8 cellular contexts compared by ENCODE assay signal in genomic region chr17:19131108-19131507, GRCh38. TPM values are rescaled to one million over a fixed set of nuclear protein-coding genes. Genes with fewer than 3 reads are reported as not detected.
"Had no signal": no experiment of that assay in that cellular context is flagged by ENCODE, and none has a peak within 500 bp of the region (broad histone marks: within the 10 kb centered on the region; RNA-seq: fewer than 3 reads in every experiment).

No MANE protein-coding gene starts in this region.

RNA-seq across cellular contexts. Expression of gene GRAPL, which starts 3.7 kb away (rescaled TPM):
- total RNA-seq: chondrocyte, epithelial cell of proximal tubule, foreskin keratinocyte, osteoblast, progenitor cell of endocrine pancreas, smooth muscle cell had no signal
- polyA plus RNA-seq: fibroblast of lung, foreskin keratinocyte, immature natural killer cell, smooth muscle cell had no signal
